26 cellular contexts compared by ENCODE assay signal in genomic region chrX:6371353-6371752, GRCh38.
"Had no signal": no experiment of that assay in that cellular context is flagged by ENCODE, and none has a peak within 500 bp of the region (broad histone marks: within the 10 kb centered on the region; RNA-seq: fewer than 3 reads in every experiment).

No MANE protein-coding gene starts in this region.

- H3K9me3 Mint-ChIP-seq: mesothelial cell of epicardium; nephron progenitor cell; stimulated activated memory B cell treated with anti-CD40 and anti-IgM and Interleukin-4, amounts not matched to agents 10 μg/mL and 1 μg/mL and 100 μg/mL, for 72 hours; stimulated activated naive CD8-positive, alpha-beta T cell treated with anti-CD3 and anti-CD28 coated beads, Interleukin-15, amount 100 ng/mL, for 72 hours had no signal

- H3K27ac ChIP-seq: left ventricle myocardium inferior, neural progenitor cell, neutrophil, parathyroid adenoma, psoas muscle, right lobe of liver, tibial nerve, upper lobe of left lung, vagina had no signal

- H3K4me1 ChIP-seq: left ventricle myocardium inferior, neural progenitor cell, parathyroid adenoma, psoas muscle, right lobe of liver, tibial nerve, upper lobe of left lung, vagina had no signal

- H3K27me3 Mint-ChIP-seq: naive B cell; stimulated activated memory B cell treated with anti-CD40 and anti-IgM and Interleukin-4, amounts not matched to agents 10 μg/mL and 1 μg/mL and 100 μg/mL, for 72 hours; stimulated activated naive CD8-positive, alpha-beta T cell treated with anti-CD3 and anti-CD28 coated beads, Interleukin-15, amount 100 ng/mL, for 72 hours had no signal

- H3K9me3 ChIP-seq: left ventricle myocardium inferior, neutrophil, psoas muscle, right lobe of liver, tibial nerve, upper lobe of left lung, vagina had no signal

- H3K36me3 ChIP-seq: left ventricle myocardium inferior, neural progenitor cell, neutrophil, right lobe of liver, tibial nerve, upper lobe of left lung, vagina had no signal

- H3K27ac Mint-ChIP-seq: mesothelial cell of epicardium; natural killer cell; nephron progenitor cell; neural progenitor cell; stimulated activated memory B cell treated with anti-CD40 and anti-IgM and Interleukin-4, amounts not matched to agents 10 μg/mL and 1 μg/mL and 100 μg/mL, for 72 hours; stimulated activated naive CD8-positive, alpha-beta T cell treated with anti-CD3 and anti-CD28 coated beads, Interleukin-15, amount 100 ng/mL, for 72 hours had no signal

- H3K4me3 ChIP-seq: left ventricle myocardium inferior, lung, neural progenitor cell, psoas muscle, right lobe of liver, smooth muscle cell, tibial nerve, upper lobe of left lung, vagina had no signal

- H3K36me3 Mint-ChIP-seq: mesothelial cell of epicardium; naive B cell; natural killer cell; neural progenitor cell; stimulated activated memory B cell treated with anti-CD40 and anti-IgM and Interleukin-4, amounts not matched to agents 10 μg/mL and 1 μg/mL and 100 μg/mL, for 72 hours had no signal

- DNase-seq: islet precursor cell; left ventricle myocardium inferior; mesendoderm; naive B cell; natural killer cell; nephron progenitor cell; occipital lobe; psoas muscle; right lobe of liver; stimulated activated CD4-positive, alpha-beta T cell treated with anti-CD3 and anti-CD28 coated beads, Interleukin-1b, Interleukin-23, amount 100 ng/mL, for 48 hours; stimulated activated CD4-positive, alpha-beta T cell treated with anti-CD3 and anti-CD28 coated beads, Interleukin-2, amount 100 ng/mL, for 48 hours; stimulated activated CD4-positive, alpha-beta T cell treated with anti-CD3 and anti-CD28 coated beads, Interleukin-4, amount 100 ng/mL, for 4 hours; stimulated activated CD8-positive, alpha-beta memory T cell treated with anti-CD3 and anti-CD28 coated beads, Interleukin-4, amount 100 ng/mL, for 48 hours; stimulated activated naive CD4-positive, alpha-beta T cell treated with Interleukin-2 at 50 U/mL for 16 hours; stimulated activated naive CD8-positive, alpha-beta T cell treated with anti-CD3 and anti-CD28 coated beads, Interleukin-15, amount 100 ng/mL, for 72 hours; substantia nigra; upper lobe of left lung had no signal

- H3K4me1 Mint-ChIP-seq: naive B cell; natural killer cell; nephron progenitor cell; stimulated activated memory B cell treated with anti-CD40 and anti-IgM and Interleukin-4, amounts not matched to agents 10 μg/mL and 1 μg/mL and 100 μg/mL, for 72 hours; stimulated activated naive CD8-positive, alpha-beta T cell treated with anti-CD3 and anti-CD28 coated beads, Interleukin-15, amount 100 ng/mL, for 72 hours had no signal

- H3K4me3 Mint-ChIP-seq: mesothelial cell of epicardium; naive B cell; natural killer cell; nephron progenitor cell; neural progenitor cell; stimulated activated memory B cell treated with anti-CD40 and anti-IgM and Interleukin-4, amounts not matched to agents 10 μg/mL and 1 μg/mL and 100 μg/mL, for 72 hours; stimulated activated naive CD8-positive, alpha-beta T cell treated with anti-CD3 and anti-CD28 coated beads, Interleukin-15, amount 100 ng/mL, for 72 hours had no signal

- H3K27me3 ChIP-seq: neural progenitor cell, neutrophil, right lobe of liver, tibial nerve, upper lobe of left lung, vagina had no signal
